8 cellular contexts compared by ENCODE assay signal in the genomic region with DNA sequence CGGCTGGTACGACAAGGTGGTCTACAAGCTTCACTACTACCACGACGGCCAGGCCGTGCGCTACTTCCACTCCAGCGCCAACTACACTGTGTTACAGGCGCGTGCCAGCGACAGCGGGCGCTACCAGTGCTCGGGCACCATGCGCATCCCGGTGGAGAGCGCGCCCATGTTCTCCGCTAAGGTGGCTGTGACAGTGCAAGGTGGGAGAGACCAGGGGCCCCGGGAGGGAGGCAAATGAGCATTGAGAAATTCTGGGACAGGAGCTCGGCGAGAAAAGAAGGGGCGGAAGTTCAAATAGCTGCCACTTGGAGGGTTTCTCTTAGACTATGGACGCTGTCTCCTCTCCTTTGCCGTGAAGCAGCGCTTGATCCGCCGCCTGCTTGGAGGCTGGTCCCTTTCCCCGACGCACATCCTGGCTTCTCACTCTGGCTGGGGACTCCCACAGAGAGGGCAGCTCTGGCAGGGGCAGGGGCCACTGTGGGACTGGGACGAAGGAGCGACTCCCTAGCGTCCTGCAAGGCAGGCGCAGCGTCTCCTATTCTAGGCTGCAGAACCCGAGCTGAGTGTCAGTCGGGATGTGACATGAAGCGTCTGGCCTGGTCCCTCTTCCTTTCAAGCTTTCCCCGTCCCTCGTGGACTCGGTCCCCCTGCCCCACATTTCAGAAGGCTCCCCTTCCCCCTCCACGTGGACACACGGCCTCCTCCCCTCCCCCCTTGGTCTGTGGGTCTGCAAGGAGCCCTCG. TPM values are rescaled to one million over a fixed set of nuclear protein-coding genes. Genes with fewer than 3 reads are reported as not detected.
DNase-seq lines count a peak whose midpoint lies in the region; ATAC-seq, FAIRE-seq and TF ChIP-seq lines count a peak whose summit lies in the region.

No MANE protein-coding gene starts in this region.

- H3K9me3 ChIP-seq in HUES6 (ENCODE audit: control insufficient read depth, insufficient read depth, low read depth, low read length) (no peaks in the 10 kb centered on the region), GM12878 (replicated peaks; ENCODE audit: control insufficient read depth, insufficient read depth, low read length) (no peaks in the 10 kb centered on the region), gastrocnemius medialis (no peaks in the 10 kb centered on the region)

- BruUV-seq in GM12878 (replicated peaks; lab: Mats Ljungman, UMichigan), result TSS peak; percentile 79

- ATAC-seq in GM19372 (IDR thresholded peaks at IDR 0.05; ENCODE audit: low read depth, unreplicated experiment) (peak; percentile 22), GM12878 (peak; percentile 43), gastrocnemius medialis (peak; percentile 34 to 46), GM18870 (IDR thresholded peaks at IDR 0.05; ENCODE audit: unreplicated experiment) (no peak)

- H3K9ac ChIP-seq in HUES6 (ENCODE audit: low read length), result peak overlapping the region; percentile 82
- peak overlapping the region; percentile 75 for H3K9ac ChIP-seq in GM12878 (ENCODE audit: control insufficient read depth, insufficient read depth, low read length)

- SMC1A ChIA-PET in GM12878 (lab: Charles Lee; ENCODE audit: uncharacterized antibody, unreplicated experiment), result interaction anchor here (0.6 to 6.4 kb wide), 6 partner anchors 8 to 37 kb away, joined by 3 to 84 read pairs (median 14); a partner anchor contains a TSS

- WGBS in GM12878 (ENCODE audit: insufficient coverage, insufficient replicate concordance, low lambda C conversion rate, missing lambda C conversion rate), result 1% methylated on average over 39 of the region's 43 CpGs

- H3K36me3 Mint-ChIP-seq in CD14-positive monocyte, result peaks cover 10 to 11% of the 10 kb centered on the region in 2 donors

- peaks cover 12% of the 10 kb centered on the region for H3K79me2 ChIP-seq in GM12878 (ENCODE audit: control insufficient read depth, insufficient read depth, low read length)

- CTCF ChIA-PET in GM12878 (lab: Yijun Ruan, JAX), result interaction anchor here (0.9 to 5.8 kb wide), 8 partner anchors 9 to 239 kb away, joined by 3 to 86 read pairs (median 5); a partner anchor contains a TSS

- FAIRE-seq in GM12878 (lab: Jason Lieb, UNC), result no peak

- H3K4me3 Mint-ChIP-seq in CD14-positive monocyte, result peak overlapping the region; percentile 78 to 97

- DNase-seq in CD14-positive monocyte (ENCODE audit: low spot score) (no peak), SW480 (ENCODE audit: low spot score) (peak; percentile 49), GM12878 (ENCODE audit: low read depth, low spot score) (no peak), gastrocnemius medialis (peak in 1 of 2 donors; percentile 3)

- H3K36me3 ChIP-seq in HUES6 (ENCODE audit: control insufficient read depth, insufficient read depth, low read length), result no peaks in the 10 kb centered on the region
- no peaks in the 10 kb centered on the region for H3K36me3 ChIP-seq in GM12878 (ENCODE audit: control insufficient read depth in 2 of 2, insufficient read depth in 2 of 2, low read length in 1 of 2)
- no peaks in the 10 kb centered on the region for H3K36me3 ChIP-seq in gastrocnemius medialis

- peaks cover 3 to 23% (median 14%) of the 10 kb centered on the region in 7 donors for H3K9me3 Mint-ChIP-seq in CD14-positive monocyte

- H3K27me3 ChIP-seq in HUES6 (ENCODE audit: control insufficient read depth, insufficient read depth, low read length) (peaks cover 62% of the 10 kb centered on the region), GM12878 (replicated peaks in 1 of 2; ENCODE audit: control insufficient read depth in 2 of 2, insufficient read depth in 2 of 2, low read length in 1 of 2) (no peaks in the 10 kb centered on the region), gastrocnemius medialis (peaks cover 10 to 39% (median 16%) of the 10 kb centered on the region in 3 donors)

- TF ChIP-seq EP300 in GM12878 (IDR thresholded peaks at IDR 0.05; ENCODE audit: borderline replicate concordance in 1 of 2, control insufficient read depth in 1 of 2, low read depth in 2 of 2, low read length in 2 of 2), result no peak

- TF ChIP-seq POLR2A in GM12878 (IDR thresholded peaks at IDR 0.05; ENCODE audit: low read depth, low read length), result peak; percentile 61
- TF ChIP-seq POLR2A in gastrocnemius medialis (IDR thresholded peaks at IDR 0.05), result no peak

- POLR2A ChIA-PET in GM12878 (lab: Charles Lee), result interaction anchor here (0.7 to 4.6 kb wide), 9 partner anchors 8 to 37 kb away, joined by 3 to 34 read pairs (median 3); a partner anchor contains a TSS

- H3K4me1 ChIP-seq in HUES6 (ENCODE audit: control insufficient read depth, insufficient read depth, low read length) (peaks cover 7% of the 10 kb centered on the region), GM12878 (ENCODE audit: control insufficient read depth, insufficient read depth, low read length) (peaks cover 49% of the 10 kb centered on the region), gastrocnemius medialis (peaks cover 0 to 14% of the 10 kb centered on the region in 2 donors)

- TF ChIP-seq CTCF in CD14-positive monocyte (IDR thresholded peaks at IDR 0.05), result no peak
- TF ChIP-seq CTCF in GM12878 (IDR thresholded peaks at IDR 0.05 in 2 of 3, conservative IDR thresholded peaks at IDR 0.05 in 1 of 3; ENCODE audit: control insufficient read depth in 2 of 3, extremely low read depth in 1 of 3, insufficient read depth in 1 of 3, low read depth in 3 of 3, low read length in 3 of 3), result no peak; a peak in 1 of 6 replicates
- TF ChIP-seq CTCF in gastrocnemius medialis (IDR thresholded peaks at IDR 0.05 in 4 of 5, conservative IDR thresholded peaks at IDR 0.05 in 1 of 5), result peak in 2 of 5 experiments; percentile 4 to 17

- H3K27me3 Mint-ChIP-seq in CD14-positive monocyte (ENCODE audit: low read depth in 3 of 3), result peaks cover 92 to 100% (median 94%) of the 10 kb centered on the region in 3 donors

- intact Hi-C loops in CD14-positive monocyte (cut with micrococcal nuclease), result no loop called here
- intact Hi-C loops in GM12878 (cut with micrococcal nuclease; ENCODE audit: unreplicated experiment), result loop anchor here (2.0 kb wide), 1 partner anchor 19 kb away; a partner anchor contains a TSS
- intact Hi-C loops in gastrocnemius medialis (cut with DNase I; ENCODE audit: low total_unique reads), result no loop called here

- H3K4me2 ChIP-seq in GM12878 (ENCODE audit: control insufficient read depth, insufficient read depth), result peak overlapping the region; percentile 95

- in situ Hi-C loops in GM12878 (cut with MboI), result no loop called here
- in situ Hi-C loops in gastrocnemius medialis (cut with MboI; ENCODE audit: low sequenced_read_pairs in 4 of 4), result loop anchor here in 3 of 4 donors (25.0 kb wide), 2 partner anchors 114 to 514 kb away; a partner anchor contains a TSS

- H4K20me1 ChIP-seq in GM12878 (ENCODE audit: control insufficient read depth, insufficient read depth), result no peaks in the 10 kb centered on the region

- TF ChIP-seq RAD21 in GM12878 (IDR thresholded peaks at IDR 0.05; ENCODE audit: insufficient read depth, low read depth, low read length), result no peak

- peak overlapping the region in 2 of 7 donors; percentile 28 to 56 for H3K27ac Mint-ChIP-seq in CD14-positive monocyte

- RAD21 ChIA-PET in GM12878 (lab: Charles Lee; ENCODE audit: unreplicated experiment), result interaction anchor here (0.7 to 6.1 kb wide), 8 partner anchors 8 to 187 kb away, joined by 3 to 85 read pairs (median 4); a partner anchor contains a TSS

- H2AFZ ChIP-seq in GM12878 (ENCODE audit: control insufficient read depth, low read depth, low read length), result peak overlapping the region; percentile 11

- H3K4me3 ChIP-seq in HUES6 (ENCODE audit: low read depth, low read length), result peak overlapping the region; percentile 96
- H3K4me3 ChIP-seq in GM12878, result peak overlapping the region; percentile 88
- H3K4me3 ChIP-seq in iPS-11a (ENCODE audit: low read depth, low read length), result peak overlapping the region; percentile 89
- H3K4me3 ChIP-seq in gastrocnemius medialis, result peak overlapping the region; percentile 71 to 88 (median 77)

- H3K27ac ChIP-seq in HUES6 (ENCODE audit: low read depth, low read length) (no peak overlapping the region), GM12878 (ENCODE audit: control insufficient read depth, insufficient read depth) (peak overlapping the region; percentile 78), gastrocnemius medialis (peak overlapping the region; percentile 58 to 72 (median 69))

- H3K4me1 Mint-ChIP-seq in CD14-positive monocyte, result peaks cover 55% of the 10 kb centered on the region

RNA-seq across cellular contexts. Expression of a gene that starts 4.7 kb away (rescaled TPM):
- under 1 TPM; 0.36 to 0.39 TPM for polyA plus RNA-seq in CD14-positive monocyte
- total RNA-seq in GM12878 (2013; cell fraction: nucleolus; rRNA removed), result 4.0 and 4.2 TPM in 2 replicates
- total RNA-seq in GM12878 (2014; rRNA removed), result 11.3 and 11.5 TPM in 2 replicates
- total RNA-seq in GM12878 (2014; rRNA removed; fragmentation: Illumina TruSeq; extraction: Trizol), result 3.1 and 3.4 TPM in 2 replicates
- total RNA-seq in GM12878 (2021), result 7.9 and 8.3 TPM in 2 replicates
- polyA plus RNA-seq in GM12878 (2011; ENCODE audit: low read depth), result 0.73 TPM
- polyA plus RNA-seq in GM12878 (2011; rRNA removed), result 1.2 and 1.5 TPM in 2 replicates
- 1.3 and 1.7 TPM in 2 replicates for polyA plus RNA-seq in GM12878 (2011; cell fraction: cytosol; rRNA removed)
- 3.6 and 4.2 TPM in 2 replicates for polyA plus RNA-seq in GM12878 (2011; cell fraction: nucleus; rRNA removed)
- 2.5 and 3.2 TPM in 2 replicates for polyA plus RNA-seq in GM12878 (2012)
- 1.2 and 1.9 TPM in 2 replicates for polyA plus RNA-seq in GM12878 (2014; fragmentation: Illumina TruSeq; extraction: Trizol)
- 1 to 10 TPM in 1 of 2 experiments, under 1 TPM in 1; 0.55 to 1.2 TPM for polyA plus RNA-seq in GM12878 (2014; fragmentation: Nextera tagmentation; extraction: Ambion mirVana)
- polyA plus RNA-seq in GM12878 (2014; rRNA removed), result 8.8 and 9.4 TPM in 2 replicates
- polyA plus RNA-seq in GM12878 (2016; fragmentation: Nextera tagmentation; extraction: Ambion mirVana), result 10 to 100 TPM; 10.9 to 11.7 TPM
- 0.93 and 1.1 TPM in 2 replicates for polyA minus RNA-seq in GM12878 (2011; rRNA and poly(A)+ RNA removed)
- polyA minus RNA-seq in GM12878 (2011; cell fraction: cytosol; rRNA and poly(A)+ RNA removed), result 0.53 and 0.62 TPM in 2 replicates
- 2.3 and 2.4 TPM in 2 replicates for polyA minus RNA-seq in GM12878 (2011; cell fraction: nucleus; rRNA and poly(A)+ RNA removed)
- not detected for total RNA-seq in gastrocnemius medialis

RNA-seq across cellular contexts. Expression of a gene that starts 19.0 kb away (rescaled TPM):
- polyA plus RNA-seq in CD14-positive monocyte, result under 1 TPM; 0.39 to 0.51 TPM
- 48.7 and 51.4 TPM in 2 replicates for total RNA-seq in GM12878 (2013; cell fraction: nucleolus; rRNA removed)
- total RNA-seq in GM12878 (2014; rRNA removed), result 419 and 443 TPM in 2 replicates
- 269 and 273 TPM in 2 replicates for total RNA-seq in GM12878 (2014; rRNA removed; fragmentation: Illumina TruSeq; extraction: Trizol)
- total RNA-seq in GM12878 (2021), result 286 and 294 TPM in 2 replicates
- 286 TPM for polyA plus RNA-seq in GM12878 (2011; ENCODE audit: low read depth)
- polyA plus RNA-seq in GM12878 (2011; rRNA removed), result 122 and 130 TPM in 2 replicates
- polyA plus RNA-seq in GM12878 (2011; cell fraction: cytosol; rRNA removed), result 126 and 193 TPM in 2 replicates
- polyA plus RNA-seq in GM12878 (2011; cell fraction: nucleus; rRNA removed), result 55.0 and 60.1 TPM in 2 replicates
- 191 and 218 TPM in 2 replicates for polyA plus RNA-seq in GM12878 (2012)
- 378 and 399 TPM in 2 replicates for polyA plus RNA-seq in GM12878 (2014; fragmentation: Illumina TruSeq; extraction: Trizol)
- 100 to 1,000 TPM; 418 to 714 TPM for polyA plus RNA-seq in GM12878 (2014; fragmentation: Nextera tagmentation; extraction: Ambion mirVana)
- 355 and 359 TPM in 2 replicates for polyA plus RNA-seq in GM12878 (2014; rRNA removed)
- 100 to 1,000 TPM; 339 to 389 TPM for polyA plus RNA-seq in GM12878 (2016; fragmentation: Nextera tagmentation; extraction: Ambion mirVana)
- 84.4 and 140 TPM in 2 replicates for polyA minus RNA-seq in GM12878 (2011; rRNA and poly(A)+ RNA removed)
- polyA minus RNA-seq in GM12878 (2011; cell fraction: cytosol; rRNA and poly(A)+ RNA removed), result 24.5 and 36.5 TPM in 2 replicates
- polyA minus RNA-seq in GM12878 (2011; cell fraction: nucleus; rRNA and poly(A)+ RNA removed), result 11.8 and 17.8 TPM in 2 replicates
- not detected for total RNA-seq in gastrocnemius medialis

RNA-seq across cellular contexts. Expression of a gene that starts 23.5 kb away (rescaled TPM):
- polyA plus RNA-seq in CD14-positive monocyte, result 10 to 100 TPM; 30.5 to 32.0 TPM
- 51.7 and 53.8 TPM in 2 replicates for total RNA-seq in GM12878 (2013; cell fraction: nucleolus; rRNA removed)
- total RNA-seq in GM12878 (2014; rRNA removed), result 41.1 and 42.5 TPM in 2 replicates
- 23.7 and 24.1 TPM in 2 replicates for total RNA-seq in GM12878 (2014; rRNA removed; fragmentation: Illumina TruSeq; extraction: Trizol)
- 25.2 and 29.8 TPM in 2 replicates for total RNA-seq in GM12878 (2021)
- 20.3 TPM for polyA plus RNA-seq in GM12878 (2011; ENCODE audit: low read depth)
- 50.8 and 62.5 TPM in 2 replicates for polyA plus RNA-seq in GM12878 (2011; rRNA removed)
- 32.4 and 42.5 TPM in 2 replicates for polyA plus RNA-seq in GM12878 (2011; cell fraction: cytosol; rRNA removed)
- polyA plus RNA-seq in GM12878 (2011; cell fraction: nucleus; rRNA removed), result 45.5 and 54.7 TPM in 2 replicates
- polyA plus RNA-seq in GM12878 (2012), result 22.4 and 25.5 TPM in 2 replicates
- polyA plus RNA-seq in GM12878 (2014; fragmentation: Illumina TruSeq; extraction: Trizol), result 24.8 and 25.7 TPM in 2 replicates
- polyA plus RNA-seq in GM12878 (2014; fragmentation: Nextera tagmentation; extraction: Ambion mirVana), result 10 to 100 TPM in 1 of 2 experiments, 1 to 10 TPM in 1; 7.0 to 13.3 TPM
- 46.5 and 51.5 TPM in 2 replicates for polyA plus RNA-seq in GM12878 (2014; rRNA removed)
- 10 to 100 TPM; 42.5 TPM for polyA plus RNA-seq in GM12878 (2016; fragmentation: Nextera tagmentation; extraction: Ambion mirVana)
- 16.2 and 20.9 TPM in 2 replicates for polyA minus RNA-seq in GM12878 (2011; rRNA and poly(A)+ RNA removed)
- 14.8 and 16.3 TPM in 2 replicates for polyA minus RNA-seq in GM12878 (2011; cell fraction: cytosol; rRNA and poly(A)+ RNA removed)
- polyA minus RNA-seq in GM12878 (2011; cell fraction: nucleus; rRNA and poly(A)+ RNA removed), result 21.8 and 38.5 TPM in 2 replicates
- total RNA-seq in gastrocnemius medialis, result 10 to 100 TPM in 2 of 4 donors, 1 to 10 TPM in 2; 5.0 to 15.0 (median 10.0) TPM

RNA-seq across cellular contexts. Expression of a gene that starts 40.1 kb away (rescaled TPM):
- 10 to 100 TPM; 22.2 to 25.6 TPM for polyA plus RNA-seq in CD14-positive monocyte
- 65.7 and 71.1 TPM in 2 replicates for total RNA-seq in GM12878 (2013; cell fraction: nucleolus; rRNA removed)
- 15.2 and 18.0 TPM in 2 replicates for total RNA-seq in GM12878 (2014; rRNA removed)
- 23.0 and 23.3 TPM in 2 replicates for total RNA-seq in GM12878 (2014; rRNA removed; fragmentation: Illumina TruSeq; extraction: Trizol)
- 17.0 and 17.5 TPM in 2 replicates for total RNA-seq in GM12878 (2021)
- polyA plus RNA-seq in GM12878 (2011; ENCODE audit: low read depth), result 7.1 TPM
- 24.3 and 30.4 TPM in 2 replicates for polyA plus RNA-seq in GM12878 (2011; rRNA removed)
- 12.7 and 14.3 TPM in 2 replicates for polyA plus RNA-seq in GM12878 (2011; cell fraction: cytosol; rRNA removed)
- polyA plus RNA-seq in GM12878 (2011; cell fraction: nucleus; rRNA removed), result 9.5 and 10.7 TPM in 2 replicates
- polyA plus RNA-seq in GM12878 (2012), result 9.9 and 11.2 TPM in 2 replicates
- polyA plus RNA-seq in GM12878 (2014; fragmentation: Illumina TruSeq; extraction: Trizol), result 19.2 and 23.8 TPM in 2 replicates
- polyA plus RNA-seq in GM12878 (2014; fragmentation: Nextera tagmentation; extraction: Ambion mirVana), result 1 to 10 TPM; 7.8 to 8.9 TPM
- 10.3 and 11.7 TPM in 2 replicates for polyA plus RNA-seq in GM12878 (2014; rRNA removed)
- polyA plus RNA-seq in GM12878 (2016; fragmentation: Nextera tagmentation; extraction: Ambion mirVana), result 10 to 100 TPM; 12.9 to 14.2 TPM
- 29.3 and 33.2 TPM in 2 replicates for polyA minus RNA-seq in GM12878 (2011; rRNA and poly(A)+ RNA removed)
- polyA minus RNA-seq in GM12878 (2011; cell fraction: cytosol; rRNA and poly(A)+ RNA removed), result 7.4 and 8.7 TPM in 2 replicates
- 21.9 and 29.9 TPM in 2 replicates for polyA minus RNA-seq in GM12878 (2011; cell fraction: nucleus; rRNA and poly(A)+ RNA removed)
- 10 to 100 TPM; 15.3 to 20.1 (median 18.3) TPM for total RNA-seq in gastrocnemius medialis

Comparison
In these comparisons a context has a peak if more than half of its experiments do, and no peak if none do; other contexts are left out.
1. RNA of a gene that starts 19.0 kb away (total RNA-seq): 48.7 to 443 TPM in GM12878; not detected in gastrocnemius medialis; every median in the first group is over 10 times any median in the second.
2. Peak in every context shown above with its lines, with median percentiles within 50 percentile points of each other: H3K4me3 ChIP-seq.